ENCODE assay signal across 1 cellular context in genomic region chr2:133377021-133377481, GRCh38.
TF ChIP-seq lines count a peak whose summit lies in the region.

No MANE protein-coding gene starts in this region.

TF ChIP-seq in IMR-90, 13 proteins besides CTCF, POLR2A, EP300 and RAD21:
- TF ChIP-seq FOS (IDR thresholded peaks at IDR 0.05; ENCODE audit: low read depth, low read length) (peak; percentile 50; the same call in 1 of the 2 replicates), ELK1 (IDR thresholded peaks at IDR 0.05; ENCODE audit: borderline replicate concordance, low read depth, low read length) (no peak), MAZ (IDR thresholded peaks at IDR 0.05; ENCODE audit: borderline replicate concordance, low read depth, low read length) (no peak), MAFK (IDR thresholded peaks at IDR 0.05; ENCODE audit: low read depth, low read length) (peak; percentile 86)
TF ChIP-seq in IMR-90: peak in this region for 2.
